8 cellular contexts compared by ENCODE assay signal in genomic region chr20:13627525-13627924, GRCh38. TPM values are rescaled to one million over a fixed set of nuclear protein-coding genes. Genes with fewer than 3 reads are reported as not detected.
DNase-seq lines count a peak whose midpoint lies in the region; ATAC-seq and TF ChIP-seq lines count a peak whose summit lies in the region.
"Not testable (repeated sequence)": the region's sequence is repeated elsewhere in the genome, so short reads cannot be mapped to it uniquely, and the experiment has no call there.

No MANE protein-coding gene starts in this region.

- peaks cover 7 to 17% (median 13%) of the 10 kb centered on the region in 3 experiments; a peak in 5 of 7 replicates for H3K36me3 Mint-ChIP-seq in H9 (ENCODE audit: insufficient read depth in 1 of 3, low read depth in 3 of 3)

- not testable (repeated sequence) for H3K27me3 ChIP-seq in H9 (ENCODE audit: insufficient read depth, low read length); adrenal gland; foreskin keratinocyte; vagina

- H3K4me1 Mint-ChIP-seq in H9, result peaks cover 39 to 44% of the 10 kb centered on the region in 2 experiments

- not testable (repeated sequence) for H3K79me2 ChIP-seq in H9 (ENCODE audit: insufficient read depth, low read length)

- not testable (repeated sequence) for H2AFZ ChIP-seq in H9 (ENCODE audit: low read length)

- intact Hi-C loops in adrenal gland (cut with DNase I); vagina (cut with DNase I): not testable (repeated sequence)

- WGBS in H9 (ENCODE audit: extremely low coverage, insufficient read length, low lambda C conversion rate), result no CpG with 5 or more reads among the region's 3 CpGs
- WGBS in adrenal gland, 4 donors, result 30 to 45% (median 39%) methylated on average over 3 of the region's 3 CpGs
- WGBS in mesodermal cell (ENCODE audit: insufficient coverage in 2 of 2), 2 experiments, result 40 to 58% methylated on average over 1 to 2 of the region's 3 CpGs

- H3K4ac ChIP-seq in H9 (ENCODE audit: low read depth, low read length), result not testable (repeated sequence)

- not testable (repeated sequence) for H3K4me1 ChIP-seq in H9 (ENCODE audit: insufficient read depth, low read length)
- H3K4me1 ChIP-seq in adrenal gland (replicated peaks in 1 of 2) (peaks cover 10 to 21% of the 10 kb centered on the region in 2 donors), foreskin keratinocyte (peaks cover 17% of the 10 kb centered on the region), mesodermal cell (ENCODE audit: control insufficient read depth, insufficient read depth, low read length, poor library complexity, severe bottlenecking) (peaks cover 33% of the 10 kb centered on the region), vagina (peaks cover 18% of the 10 kb centered on the region)

- H4K8ac ChIP-seq in H9 (replicated peaks; ENCODE audit: insufficient read length, low read depth, low read length), result not testable (repeated sequence)

- H3K56ac ChIP-seq in H9 (ENCODE audit: insufficient read length, low read depth, low read length), result not testable (repeated sequence)

- H3K4me3 ChIP-seq in adrenal gland; epithelial cell of esophagus (ENCODE audit: low read length); mesodermal cell (ENCODE audit: extremely low read depth, insufficient read depth, low read length, poor library complexity, severe bottlenecking); vagina: not testable (repeated sequence)

- not testable (repeated sequence) for H2AK5ac ChIP-seq in H9 (ENCODE audit: insufficient read length, low read length)

- DNase-seq in Caki2 (ENCODE audit: low read depth), result peak; percentile 22
- not testable (repeated sequence) for DNase-seq in H9; vagina (ENCODE audit: extremely low spot score in 2 of 2)
- peak; percentile 78 for DNase-seq in M059J (ENCODE audit: low read depth)
- peak in 6 of 7 donors; percentile 56 to 73 (median 63) for DNase-seq in adrenal gland
- DNase-seq in epithelial cell of esophagus (ENCODE audit: low read depth), result peak; percentile 68
- peak; percentile 65 to 81 for DNase-seq in foreskin keratinocyte

- ATAC-seq in foreskin keratinocyte, result peak; percentile 95

- TF ChIP-seq CTCF in H9 (conservative IDR thresholded peaks at IDR 0.05); adrenal gland (IDR thresholded peaks at IDR 0.05); epithelial cell of esophagus (IDR thresholded peaks at IDR 0.05; ENCODE audit: insufficient read depth, low read depth, low read length, missing control alignments); foreskin keratinocyte (conservative IDR thresholded peaks at IDR 0.05); vagina (IDR thresholded peaks at IDR 0.05): not testable (repeated sequence)

- not testable (repeated sequence) for H3K4me3 Mint-ChIP-seq in H9

- H3K79me1 ChIP-seq in H9 (ENCODE audit: insufficient read depth, low read depth, low read length, poor library complexity, severe bottlenecking), result not testable (repeated sequence)

- H3K9ac ChIP-seq in H9 (ENCODE audit: extremely low read depth, insufficient read length, low read length), result not testable (repeated sequence)

- H3K14ac ChIP-seq in H9 (ENCODE audit: insufficient read depth, low read length), result not testable (repeated sequence)

- not testable (repeated sequence) for H3K23ac ChIP-seq in H9 (ENCODE audit: insufficient read length, low read depth, low read length)

- H3K9me3 Mint-ChIP-seq in H9, result not testable (repeated sequence)

- H4K5ac ChIP-seq in H9 (ENCODE audit: insufficient read length, low read depth, low read length), result not testable (repeated sequence)

- H2BK120ac ChIP-seq in H9 (ENCODE audit: low read depth, low read length, poor library complexity, severe bottlenecking), result not testable (repeated sequence)

- not testable (repeated sequence) for H3K18ac ChIP-seq in H9 (ENCODE audit: insufficient read length, low read depth, low read length)

- H2BK5ac ChIP-seq in H9 (ENCODE audit: insufficient read length, low read length), result not testable (repeated sequence)

- H4K20me1 ChIP-seq in H9 (ENCODE audit: control insufficient read depth, insufficient read depth, insufficient read length), result not testable (repeated sequence)

- H3K27me3 Mint-ChIP-seq in H9 (ENCODE audit: low read depth), result not testable (repeated sequence)

- not testable (repeated sequence) for TF ChIP-seq POLR2A in adrenal gland (IDR thresholded peaks at IDR 0.05); vagina (IDR thresholded peaks at IDR 0.05)

- not testable (repeated sequence) for H3T11ph ChIP-seq in H9 (ENCODE audit: low read length)

- H3K27ac ChIP-seq in H9 (ENCODE audit: insufficient read length, low read depth, low read length), result not testable (repeated sequence)
- H3K27ac ChIP-seq in adrenal gland, result peak overlapping the region in 3 of 5 donors; percentile 21 to 75 (median 42)
- peak overlapping the region; percentile 88 for H3K27ac ChIP-seq in foreskin keratinocyte
- H3K27ac ChIP-seq in mesodermal cell (ENCODE audit: low read depth, low read length, severe bottlenecking), result peak overlapping the region; percentile 60
- H3K27ac ChIP-seq in vagina, result peak overlapping the region; percentile 42

- H3K27ac Mint-ChIP-seq in H9, result peak overlapping the region in 2 of 3 experiments; percentile 63 to 66; a peak in 5 of 7 replicates

- H2BK20ac ChIP-seq in H9 (ENCODE audit: low read depth, low read length, poor library complexity, severe bottlenecking), result not testable (repeated sequence)

- H4K91ac ChIP-seq in H9 (ENCODE audit: insufficient read length, low read depth, low read length), result not testable (repeated sequence)

- H3K36me3 ChIP-seq in adrenal gland (replicated peaks in 1 of 2); mesodermal cell (ENCODE audit: control insufficient read depth, insufficient read depth, low read length); vagina: not testable (repeated sequence)

- not testable (repeated sequence) for H2BK12ac ChIP-seq in H9 (ENCODE audit: insufficient read length, low read depth, low read length)

- H3K4me2 ChIP-seq in H9 (ENCODE audit: insufficient read depth, insufficient read length, low read length), result not testable (repeated sequence)

- in situ Hi-C loops in Caki2 (cut with HindIII; ENCODE audit: low pct_unique_long_range_greater_than_20kb, low sequenced_read_pairs), result not testable (repeated sequence)

- not testable (repeated sequence) for H3K23me2 ChIP-seq in H9 (ENCODE audit: insufficient read length, low read depth, low read length, poor library complexity, severe bottlenecking)

- H3K9me3 ChIP-seq in H9 (ENCODE audit: control insufficient read depth, low read depth, low read length); adrenal gland (replicated peaks in 1 of 3); mesodermal cell (ENCODE audit: control insufficient read depth, low read length); vagina: not testable (repeated sequence)

- H2BK15ac ChIP-seq in H9 (ENCODE audit: low read depth, low read length), result not testable (repeated sequence)

RNA-seq across cellular contexts. Expression of gene TASP1, which starts 11.2 kb away (rescaled TPM):
- 3.6 and 8.2 TPM in 2 replicates for total RNA-seq in Caki2 (2014; rRNA removed; shearing (Covaris generic); ENCODE audit: low replicate concordance)
- total RNA-seq in H9 (2021) (8.8 and 9.5 TPM in 2 replicates), adrenal gland (10 to 100 TPM in 4 of 8 donors, 1 to 10 TPM in 4; 4.8 to 13.0 (median 9.6) TPM), foreskin keratinocyte (13.0 and 13.7 TPM in 2 replicates), vagina (12.5 TPM)
- total RNA-seq in M059J (2014; rRNA removed; shearing (Covaris generic)), result 6.3 and 6.6 TPM in 2 replicates
- polyA plus RNA-seq in adrenal gland (10 to 100 TPM in 1 of 3 donors, 1 to 10 TPM in 2; 3.6 to 11.6 (median 5.6) TPM), foreskin keratinocyte (6.8 and 7.4 TPM in 2 replicates)
- polyA plus RNA-seq in mesodermal cell (2013, experiment 1 of 2), result 4.8 TPM
- polyA plus RNA-seq in mesodermal cell (2013, experiment 2 of 2), result 6.9 TPM
